ENCODE assay signal across 8 cellular contexts in genomic region chr5:95961617-95962474, GRCh38. TPM values are rescaled to one million over a fixed set of nuclear protein-coding genes. Genes with fewer than 3 reads are reported as not detected.
DNase-seq lines count a peak whose midpoint lies in the region; ATAC-seq and TF ChIP-seq lines count a peak whose summit lies in the region.

ELL2 (minus strand) TSS chr5:95961851; CDS start chr5:95961721, 130 bp downstream.

- H3K9me2 ChIP-seq in DOHH2 (replicated peaks; ENCODE audit: control insufficient read depth, low read length), result no peaks in the 10 kb centered on the region

- DNase-seq in KG1 (lab: John Stamatoyannopoulos, UW), result peak; percentile 72
- peak; percentile 80 to 87 for DNase-seq in SHP77 (lab: John Stamatoyannopoulos, UW)
- DNase-seq in activated effector memory CD4-positive, alpha-beta T cell treated with Interleukin-2 at 50 U/mL for 16 hours, result peak; percentile 86
- DNase-seq in fibroblast of peridontal ligament (ENCODE audit: extremely low read depth), result peak; percentile 96
- peak; percentile 89 to 98 (median 94) for DNase-seq in naive thymus-derived CD8-positive, alpha-beta T cell
- peak; percentile 97 for DNase-seq in stimulated activated naive B cell treated with anti-CD40 and anti-IgM and Interleukin-4, amounts not matched to agents 10 μg/mL and 1 μg/mL and 100 μg/mL, for 72 hours

- H3K9me3 Mint-ChIP-seq in naive thymus-derived CD8-positive, alpha-beta T cell, result no peaks in the 10 kb centered on the region
- H3K9me3 Mint-ChIP-seq in stimulated activated naive B cell treated with anti-CD40 and anti-IgM and Interleukin-4, amounts not matched to agents 10 μg/mL and 1 μg/mL and 100 μg/mL, for 72 hours, result peaks cover 0 to 2% of the 10 kb centered on the region in 2 donors

- no peaks in the 10 kb centered on the region for H3K36me3 Mint-ChIP-seq in naive thymus-derived CD8-positive, alpha-beta T cell
- peaks cover 10 to 21% of the 10 kb centered on the region in 2 donors for H3K36me3 Mint-ChIP-seq in stimulated activated naive B cell treated with anti-CD40 and anti-IgM and Interleukin-4, amounts not matched to agents 10 μg/mL and 1 μg/mL and 100 μg/mL, for 72 hours

- H3K9me3 ChIP-seq in DOHH2 (ENCODE audit: control insufficient read depth, insufficient read depth, low read length), result no peaks in the 10 kb centered on the region

- peaks cover 0 to 3% (median 0%) of the 10 kb centered on the region in 5 donors for H3K27me3 Mint-ChIP-seq in naive thymus-derived CD8-positive, alpha-beta T cell
- peaks cover 2 to 11% of the 10 kb centered on the region in 2 donors for H3K27me3 Mint-ChIP-seq in stimulated activated naive B cell treated with anti-CD40 and anti-IgM and Interleukin-4, amounts not matched to agents 10 μg/mL and 1 μg/mL and 100 μg/mL, for 72 hours

- H3K4me2 ChIP-seq in DOHH2 (ENCODE audit: low read length), result peak within 1 kb of the TSS; percentile 79

- H3K79me2 ChIP-seq in DOHH2 (ENCODE audit: control insufficient read depth, low read length), result no peaks in the 10 kb centered on the region

- peaks cover 32 to 47% (median 35%) of the 10 kb centered on the region in 4 donors for H3K4me1 Mint-ChIP-seq in naive thymus-derived CD8-positive, alpha-beta T cell
- peaks cover 34 to 40% of the 10 kb centered on the region in 2 donors for H3K4me1 Mint-ChIP-seq in stimulated activated naive B cell treated with anti-CD40 and anti-IgM and Interleukin-4, amounts not matched to agents 10 μg/mL and 1 μg/mL and 100 μg/mL, for 72 hours

- no peaks in the 10 kb centered on the region for H3K36me3 ChIP-seq in DOHH2 (ENCODE audit: control insufficient read depth, low read length)

- POLR2A ChIA-PET in naive thymus-derived CD8-positive, alpha-beta T cell (lab: Charles Lee), result interaction anchor here (0.6 to 1.2 kb wide), 3 partner anchors 12 to 277 kb away, joined by 3 to 5 read pairs (median 4); no protein-coding TSS in a partner anchor

- H3K27ac ChIP-seq in DOHH2 (ENCODE audit: low read depth, low read length), result no peak within 1 kb of the TSS

- H3K4me1 ChIP-seq in DOHH2 (ENCODE audit: control insufficient read depth, low read length), result peaks cover 11% of the 10 kb centered on the region

- H3K27me3 ChIP-seq in DOHH2 (ENCODE audit: control insufficient read depth, low read length), result peaks cover 46% of the 10 kb centered on the region

- H3K4me3 ChIP-seq in DOHH2 (ENCODE audit: low read length), result peak within 1 kb of the TSS; percentile 78

- no peaks in the 10 kb centered on the region for H4K20me1 ChIP-seq in DOHH2 (ENCODE audit: control insufficient read depth, insufficient read depth, low read depth, low read length)

- H3F3A ChIP-seq in DOHH2 (ENCODE audit: control insufficient read depth, insufficient read depth), result no peaks in the 10 kb centered on the region

- H3K27ac Mint-ChIP-seq in naive thymus-derived CD8-positive, alpha-beta T cell, result peak within 1 kb of the TSS; percentile 85 to 100 (median 98)
- peak within 1 kb of the TSS; percentile 98 for H3K27ac Mint-ChIP-seq in stimulated activated naive B cell treated with anti-CD40 and anti-IgM and Interleukin-4, amounts not matched to agents 10 μg/mL and 1 μg/mL and 100 μg/mL, for 72 hours

- H3K4me3 Mint-ChIP-seq in naive thymus-derived CD8-positive, alpha-beta T cell, result peak within 1 kb of the TSS; percentile 90 to 98 (median 96)
- H3K4me3 Mint-ChIP-seq in stimulated activated naive B cell treated with anti-CD40 and anti-IgM and Interleukin-4, amounts not matched to agents 10 μg/mL and 1 μg/mL and 100 μg/mL, for 72 hours, result peak within 1 kb of the TSS; percentile 95 to 99

- no peak for TF ChIP-seq CTCF in DOHH2 (IDR thresholded peaks at IDR 0.05; ENCODE audit: low read depth, low read length, poor library complexity, severe bottlenecking)

- ATAC-seq in GM21737 (IDR thresholded peaks at IDR 0.05; ENCODE audit: unreplicated experiment), result peak; percentile 88
- peak; percentile 84 to 86 for ATAC-seq in naive thymus-derived CD8-positive, alpha-beta T cell
- peak; percentile 81 to 84 for ATAC-seq in stimulated activated naive B cell treated with anti-CD40 and anti-IgM and Interleukin-4, amounts not matched to agents 10 μg/mL and 1 μg/mL and 100 μg/mL, for 72 hours (replicated peaks)

RNA-seq across cellular contexts. Expression of gene ELL2, which starts in this region (rescaled TPM):
- 10 to 100 TPM; 13.0 to 13.8 TPM for total RNA-seq in naive thymus-derived CD8-positive, alpha-beta T cell
- polyA plus RNA-seq in naive thymus-derived CD8-positive, alpha-beta T cell, result 1 to 10 TPM; 1.8 to 3.1 (median 1.9) TPM
